In the genomic region with DNA sequence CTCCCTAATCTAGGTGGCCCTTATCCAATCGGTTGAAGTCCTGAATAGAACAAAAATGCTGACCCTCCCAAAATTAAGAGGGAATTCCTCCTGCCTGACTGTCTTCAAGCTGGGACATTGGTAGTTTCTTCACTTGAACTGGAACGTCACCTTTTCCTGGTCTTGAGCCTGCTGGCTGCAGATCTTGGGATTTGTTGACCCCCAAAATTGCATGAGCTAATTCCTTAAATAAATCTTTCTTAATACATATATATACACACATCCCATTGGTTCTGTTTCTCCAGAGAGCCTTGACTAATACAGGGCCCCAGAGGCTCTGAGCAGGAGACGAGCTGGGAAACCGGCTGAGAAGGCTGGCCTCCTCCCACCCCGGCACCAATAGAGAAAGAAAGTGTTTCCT, we compare ENCODE assay signal across 18 cellular contexts. TPM values are rescaled to one million over a fixed set of nuclear protein-coding genes. Genes with fewer than 3 reads are reported as not detected.
"Had no signal": no experiment of that assay in that cellular context is flagged by ENCODE, and none has a peak within 500 bp of the region (broad histone marks: within the 10 kb centered on the region; RNA-seq: fewer than 3 reads in every experiment).

No MANE protein-coding gene starts in this region.

- H3K36me3 ChIP-seq: esophagus squamous epithelium, sigmoid colon, stomach, tibial nerve, upper lobe of right lung had no signal

- H3K4me1 ChIP-seq: foreskin keratinocyte, sigmoid colon, upper lobe of right lung had no signal

- H3K9me3 ChIP-seq: esophagus squamous epithelium, sigmoid colon, stomach, tibial nerve, upper lobe of right lung had no signal

- H3K27me3 ChIP-seq: sigmoid colon, tibial nerve, upper lobe of right lung had no signal

- ATAC-seq: foreskin keratinocyte; stimulated activated naive B cell treated with anti-CD40 and anti-IgM and Interleukin-4, amounts not matched to agents 10 μg/mL and 1 μg/mL and 100 μg/mL, for 72 hours; upper lobe of right lung had no signal

- H3K4me3 ChIP-seq: esophagus squamous epithelium, sigmoid colon, skin epidermis, stomach, tibial nerve, upper lobe of right lung had no signal

- DNase-seq: esophagus squamous epithelium; foreskin keratinocyte; head of caudate nucleus; hippocampal formation; mesendoderm; naive B cell; nephron progenitor cell; sigmoid colon; stimulated activated CD4-positive, alpha-beta T cell treated with anti-CD3 and anti-CD28 coated beads, Interleukin-2, amount 100 ng/mL, for 24 hours; stimulated activated CD4-positive, alpha-beta T cell treated with anti-CD3 and anti-CD28 coated beads, Interleukin-4, amount 100 ng/mL, for 4 hours; stimulated activated naive B cell treated with anti-CD40 and anti-IgM and Interleukin-4, amounts not matched to agents 10 μg/mL and 1 μg/mL and 100 μg/mL, for 72 hours had no signal

- H3K27ac ChIP-seq: esophagus squamous epithelium, foreskin keratinocyte, sigmoid colon, stomach, upper lobe of right lung had no signal

RNA-seq across cellular contexts. Expression of a gene that starts 46.2 kb away (rescaled TPM):
- total RNA-seq: epithelial cell of proximal tubule, lung microvascular endothelial cell, pulmonary artery endothelial cell had no signal
